ENCODE assay signal across 18 cellular contexts in the genomic region with DNA sequence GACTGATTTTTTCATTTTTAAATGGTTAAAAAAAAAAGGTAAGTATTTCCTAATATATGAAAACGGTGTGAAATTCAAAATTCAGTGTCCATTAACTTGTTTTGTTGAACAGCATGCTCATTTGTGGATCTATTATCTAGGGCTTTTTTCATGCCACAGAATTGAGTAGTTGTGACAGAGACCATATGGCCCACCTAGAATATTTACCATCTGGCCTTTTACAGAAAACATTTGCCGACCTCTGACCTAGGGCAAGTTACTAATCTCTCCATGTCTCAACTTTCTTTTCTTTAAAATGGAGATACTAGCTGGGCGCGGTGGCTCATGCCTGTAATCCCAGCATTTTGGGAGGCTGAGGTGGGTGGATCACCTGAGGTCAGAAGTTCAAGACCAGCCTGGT.
"Had no signal": no experiment of that assay in that cellular context is flagged by ENCODE, and none has a peak within 500 bp of the region (broad histone marks: within the 10 kb centered on the region; RNA-seq: fewer than 3 reads in every experiment).

No MANE protein-coding gene starts in this region.

- ATAC-seq: activated naive CD4-positive, alpha-beta T cell treated with anti-CD3 and anti-CD28 coated beads, Interleukin-2, amount 50 U/mL, for 72 hours; left cardiac atrium; lower lobe of right lung; psoas muscle; right cardiac atrium; stimulated activated naive CD8-positive, alpha-beta T cell treated with anti-CD3 and anti-CD28 coated beads, Interleukin-15, amount 100 ng/mL, for 72 hours had no signal

- H3K27me3 ChIP-seq: adrenal gland, breast epithelium, hepatocyte, ovary, testis had no signal

- H2AFZ ChIP-seq: hepatocyte had no signal

- H3K36me3 ChIP-seq: adrenal gland, breast epithelium, lower lobe of right lung, ovary had no signal

- H3K27ac ChIP-seq: adrenal gland, hepatocyte, psoas muscle, skin epidermis, testis had no signal

- DNase-seq: activated B cell treated with CpG ODN at 0.5 μM for 24 hours; activated CD4-positive, alpha-beta memory T cell treated with anti-CD3 and anti-CD28 coated beads for 36 hours; activated CD4-positive, alpha-beta T cell treated with anti-CD3 and anti-CD28 coated beads for 4 hours; activated gamma-delta T cell treated with Interleukin-2 at 50 U/mL for 16 hours; activated T-cell treated with anti-CD3 and anti-CD28 coated beads for 4 hours; adrenal gland; left cardiac atrium; lower lobe of right lung; psoas muscle; right cardiac atrium; stimulated activated naive CD8-positive, alpha-beta T cell treated with anti-CD3 and anti-CD28 coated beads, Interleukin-15, amount 100 ng/mL, for 72 hours; testis had no signal

- H3K9me3 ChIP-seq: adrenal gland, breast epithelium, lower lobe of right lung, ovary, psoas muscle, testis had no signal

- H3K4me3 ChIP-seq: adrenal gland, breast epithelium, coronary artery, hepatocyte, lower lobe of right lung, ovary, psoas muscle, skin epidermis, testis had no signal
